1 cellular context compared by ENCODE assay signal in the genomic region with DNA sequence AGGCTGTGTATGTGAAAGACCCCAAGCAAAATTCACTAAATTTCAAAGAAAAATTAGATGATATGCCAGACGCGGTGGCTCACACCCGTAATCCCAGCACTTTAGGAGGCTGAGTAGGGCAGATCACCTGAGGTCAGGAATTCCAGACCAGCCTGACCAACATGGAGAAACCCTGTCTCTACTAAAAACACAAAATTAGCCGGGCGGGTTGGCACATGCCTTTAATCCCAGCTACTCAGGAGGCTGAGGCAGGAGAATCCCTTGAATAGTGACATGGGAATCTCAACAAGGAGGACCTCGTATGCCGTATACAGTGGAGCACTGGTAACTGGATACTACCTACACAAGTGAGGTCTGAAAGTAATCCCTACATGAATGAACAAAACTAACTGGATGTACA.
TF ChIP-seq lines count a peak whose summit lies in the region.

No MANE protein-coding gene starts in this region.

TF ChIP-seq in GM23338, 12 proteins besides CTCF, POLR2A, EP300 and RAD21 (continued from another document):
- TF ChIP-seq, protein P1, sequence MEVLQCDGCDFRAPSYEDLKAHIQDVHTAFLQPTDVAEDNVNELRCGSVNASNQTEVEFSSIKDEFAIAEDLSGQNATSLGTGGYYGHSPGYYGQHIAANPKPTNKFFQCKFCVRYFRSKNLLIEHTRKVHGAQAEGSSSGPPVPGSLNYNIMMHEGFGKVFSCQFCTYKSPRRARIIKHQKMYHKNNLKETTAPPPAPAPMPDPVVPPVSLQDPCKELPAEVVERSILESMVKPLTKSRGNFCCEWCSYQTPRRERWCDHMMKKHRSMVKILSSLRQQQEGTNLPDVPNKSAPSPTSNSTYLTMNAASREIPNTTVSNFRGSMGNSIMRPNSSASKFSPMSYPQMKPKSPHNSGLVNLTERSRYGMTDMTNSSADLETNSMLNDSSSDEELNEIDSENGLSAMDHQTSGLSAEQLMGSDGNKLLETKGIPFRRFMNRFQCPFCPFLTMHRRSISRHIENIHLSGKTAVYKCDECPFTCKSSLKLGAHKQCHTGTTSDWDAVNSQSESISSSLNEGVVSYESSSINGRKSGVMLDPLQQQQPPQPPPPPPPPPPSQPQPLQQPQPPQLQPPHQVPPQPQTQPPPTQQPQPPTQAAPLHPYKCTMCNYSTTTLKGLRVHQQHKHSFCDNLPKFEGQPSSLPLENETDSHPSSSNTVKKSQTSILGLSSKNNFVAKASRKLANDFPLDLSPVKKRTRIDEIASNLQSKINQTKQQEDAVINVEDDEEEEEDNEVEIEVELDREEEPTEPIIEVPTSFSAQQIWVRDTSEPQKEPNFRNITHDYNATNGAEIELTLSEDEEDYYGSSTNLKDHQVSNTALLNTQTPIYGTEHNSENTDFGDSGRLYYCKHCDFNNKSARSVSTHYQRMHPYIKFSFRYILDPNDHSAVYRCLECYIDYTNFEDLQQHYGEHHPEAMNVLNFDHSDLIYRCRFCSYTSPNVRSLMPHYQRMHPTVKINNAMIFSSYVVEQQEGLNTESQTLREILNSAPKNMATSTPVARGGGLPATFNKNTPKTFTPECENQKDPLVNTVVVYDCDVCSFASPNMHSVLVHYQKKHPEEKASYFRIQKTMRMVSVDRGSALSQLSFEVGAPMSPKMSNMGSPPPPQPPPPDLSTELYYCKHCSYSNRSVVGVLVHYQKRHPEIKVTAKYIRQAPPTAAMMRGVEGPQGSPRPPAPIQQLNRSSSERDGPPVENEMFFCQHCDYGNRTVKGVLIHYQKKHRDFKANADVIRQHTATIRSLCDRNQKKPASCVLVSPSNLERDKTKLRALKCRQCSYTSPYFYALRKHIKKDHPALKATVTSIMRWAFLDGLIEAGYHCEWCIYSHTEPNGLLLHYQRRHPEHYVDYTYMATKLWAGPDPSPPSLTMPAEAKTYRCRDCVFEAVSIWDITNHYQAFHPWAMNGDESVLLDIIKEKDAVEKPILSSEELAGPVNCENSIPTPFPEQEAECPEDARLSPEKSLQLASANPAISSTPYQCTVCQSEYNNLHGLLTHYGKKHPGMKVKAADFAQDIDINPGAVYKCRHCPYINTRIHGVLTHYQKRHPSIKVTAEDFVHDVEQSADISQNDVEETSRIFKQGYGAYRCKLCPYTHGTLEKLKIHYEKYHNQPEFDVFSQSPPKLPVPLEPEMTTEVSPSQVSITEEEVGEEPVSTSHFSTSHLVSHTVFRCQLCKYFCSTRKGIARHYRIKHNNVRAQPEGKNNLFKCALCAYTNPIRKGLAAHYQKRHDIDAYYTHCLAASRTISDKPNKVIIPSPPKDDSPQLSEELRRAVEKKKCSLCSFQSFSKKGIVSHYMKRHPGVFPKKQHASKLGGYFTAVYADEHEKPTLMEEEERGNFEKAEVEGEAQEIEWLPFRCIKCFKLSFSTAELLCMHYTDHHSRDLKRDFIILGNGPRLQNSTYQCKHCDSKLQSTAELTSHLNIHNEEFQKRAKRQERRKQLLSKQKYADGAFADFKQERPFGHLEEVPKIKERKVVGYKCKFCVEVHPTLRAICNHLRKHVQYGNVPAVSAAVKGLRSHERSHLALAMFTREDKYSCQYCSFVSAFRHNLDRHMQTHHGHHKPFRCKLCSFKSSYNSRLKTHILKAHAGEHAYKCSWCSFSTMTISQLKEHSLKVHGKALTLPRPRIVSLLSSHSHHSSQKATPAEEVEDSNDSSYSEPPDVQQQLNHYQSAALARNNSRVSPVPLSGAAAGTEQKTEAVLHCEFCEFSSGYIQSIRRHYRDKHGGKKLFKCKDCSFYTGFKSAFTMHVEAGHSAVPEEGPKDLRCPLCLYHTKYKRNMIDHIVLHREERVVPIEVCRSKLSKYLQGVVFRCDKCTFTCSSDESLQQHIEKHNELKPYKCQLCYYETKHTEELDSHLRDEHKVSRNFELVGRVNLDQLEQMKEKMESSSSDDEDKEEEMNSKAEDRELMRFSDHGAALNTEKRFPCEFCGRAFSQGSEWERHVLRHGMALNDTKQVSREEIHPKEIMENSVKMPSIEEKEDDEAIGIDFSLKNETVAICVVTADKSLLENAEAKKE (CRISPR knock-in tag; IDR thresholded peaks at IDR 0.05) = no peak
- TF ChIP-seq POLR2AphosphoS5 (IDR thresholded peaks at IDR 0.05; ENCODE audit: low read depth) (no peak), JUNB (IDR thresholded peaks at IDR 0.05; ENCODE audit: unreplicated experiment) (no peak), EZH2phosphoT487 (IDR thresholded peaks at IDR 0.05; ENCODE audit: unreplicated experiment) (no peak), STAT1 (IDR thresholded peaks at IDR 0.05; ENCODE audit: unreplicated experiment) (no peak), EZH2 (IDR thresholded peaks at IDR 0.05; ENCODE audit: low read depth, unreplicated experiment) (no peak)
- TF ChIP-seq, protein P2, sequence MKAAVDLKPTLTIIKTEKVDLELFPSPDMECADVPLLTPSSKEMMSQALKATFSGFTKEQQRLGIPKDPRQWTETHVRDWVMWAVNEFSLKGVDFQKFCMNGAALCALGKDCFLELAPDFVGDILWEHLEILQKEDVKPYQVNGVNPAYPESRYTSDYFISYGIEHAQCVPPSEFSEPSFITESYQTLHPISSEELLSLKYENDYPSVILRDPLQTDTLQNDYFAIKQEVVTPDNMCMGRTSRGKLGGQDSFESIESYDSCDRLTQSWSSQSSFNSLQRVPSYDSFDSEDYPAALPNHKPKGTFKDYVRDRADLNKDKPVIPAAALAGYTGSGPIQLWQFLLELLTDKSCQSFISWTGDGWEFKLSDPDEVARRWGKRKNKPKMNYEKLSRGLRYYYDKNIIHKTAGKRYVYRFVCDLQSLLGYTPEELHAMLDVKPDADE (IDR thresholded peaks at IDR 0.05) = no peak
- TF ChIP-seq, protein P3, sequence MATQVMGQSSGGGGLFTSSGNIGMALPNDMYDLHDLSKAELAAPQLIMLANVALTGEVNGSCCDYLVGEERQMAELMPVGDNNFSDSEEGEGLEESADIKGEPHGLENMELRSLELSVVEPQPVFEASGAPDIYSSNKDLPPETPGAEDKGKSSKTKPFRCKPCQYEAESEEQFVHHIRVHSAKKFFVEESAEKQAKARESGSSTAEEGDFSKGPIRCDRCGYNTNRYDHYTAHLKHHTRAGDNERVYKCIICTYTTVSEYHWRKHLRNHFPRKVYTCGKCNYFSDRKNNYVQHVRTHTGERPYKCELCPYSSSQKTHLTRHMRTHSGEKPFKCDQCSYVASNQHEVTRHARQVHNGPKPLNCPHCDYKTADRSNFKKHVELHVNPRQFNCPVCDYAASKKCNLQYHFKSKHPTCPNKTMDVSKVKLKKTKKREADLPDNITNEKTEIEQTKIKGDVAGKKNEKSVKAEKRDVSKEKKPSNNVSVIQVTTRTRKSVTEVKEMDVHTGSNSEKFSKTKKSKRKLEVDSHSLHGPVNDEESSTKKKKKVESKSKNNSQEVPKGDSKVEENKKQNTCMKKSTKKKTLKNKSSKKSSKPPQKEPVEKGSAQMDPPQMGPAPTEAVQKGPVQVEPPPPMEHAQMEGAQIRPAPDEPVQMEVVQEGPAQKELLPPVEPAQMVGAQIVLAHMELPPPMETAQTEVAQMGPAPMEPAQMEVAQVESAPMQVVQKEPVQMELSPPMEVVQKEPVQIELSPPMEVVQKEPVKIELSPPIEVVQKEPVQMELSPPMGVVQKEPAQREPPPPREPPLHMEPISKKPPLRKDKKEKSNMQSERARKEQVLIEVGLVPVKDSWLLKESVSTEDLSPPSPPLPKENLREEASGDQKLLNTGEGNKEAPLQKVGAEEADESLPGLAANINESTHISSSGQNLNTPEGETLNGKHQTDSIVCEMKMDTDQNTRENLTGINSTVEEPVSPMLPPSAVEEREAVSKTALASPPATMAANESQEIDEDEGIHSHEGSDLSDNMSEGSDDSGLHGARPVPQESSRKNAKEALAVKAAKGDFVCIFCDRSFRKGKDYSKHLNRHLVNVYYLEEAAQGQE (IDR thresholded peaks at IDR 0.05; ENCODE audit: unreplicated experiment) = no peak
